ENCODE assay signal across 15 cellular contexts in the genomic region with DNA sequence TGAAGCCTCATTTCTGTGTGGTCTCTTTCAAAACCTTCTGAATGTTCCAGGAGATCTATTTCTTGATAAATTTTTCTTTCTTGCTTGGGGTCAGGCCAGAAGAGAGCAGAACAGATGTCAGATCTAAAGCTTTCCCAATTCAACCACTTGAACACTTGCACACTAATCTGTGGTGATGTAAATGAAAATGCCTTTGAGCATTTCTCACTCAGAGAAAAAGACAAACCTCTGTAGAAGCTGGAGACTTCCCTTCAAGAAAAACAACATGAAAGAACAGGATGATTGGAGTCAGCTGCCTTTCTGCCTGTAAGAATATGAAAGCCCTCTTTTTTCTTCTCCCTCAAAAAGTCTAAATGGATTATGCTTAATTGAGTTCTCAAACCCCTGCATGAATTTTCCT. TPM values are rescaled to one million over a fixed set of nuclear protein-coding genes. Genes with fewer than 3 reads are reported as not detected.
A peak's percentile ranks its signal among the peaks of the same experiment; 100 is the strongest.
DNase-seq lines count a peak whose midpoint lies in the region; ATAC-seq and TF ChIP-seq lines count a peak whose summit lies in the region.
"Had no signal": no experiment of that assay in that cellular context is flagged by ENCODE, and none has a peak within 500 bp of the region (broad histone marks: within the 10 kb centered on the region; RNA-seq: fewer than 3 reads in every experiment).

No MANE protein-coding gene starts in this region.

- CTCF ChIA-PET in MCF 10A (lab: Yijun Ruan, JAX): interaction anchor here (0.7 to 1.3 kb wide), 4 partner anchors 9 to 65 kb away, joined by 3 read pairs; no protein-coding TSS in a partner anchor

- H3K4me1 ChIP-seq in left lung: peaks cover 15 to 20% of the 10 kb centered on the region in 2 donors
- peaks cover 40% of the 10 kb centered on the region for H3K4me1 ChIP-seq in testis

- no peaks in the 10 kb centered on the region for H3K27me3 ChIP-seq in left lung
- H3K27me3 ChIP-seq in testis: no peaks in the 10 kb centered on the region

- TF ChIP-seq CTCF in MCF 10A (IDR thresholded peaks at IDR 0.05; ENCODE audit: unreplicated experiment) (no peak), left lung (IDR thresholded peaks at IDR 0.05) (no peak), testis (IDR thresholded peaks at IDR 0.05) (no peak)

- POLR2A ChIA-PET in MCF 10A (lab: Yijun Ruan, JAX): interaction anchor here (0.6 to 1.5 kb wide), 9 partner anchors 9 to 121 kb away, joined by 3 to 9 read pairs (median 3); a partner anchor contains a TSS

- peak overlapping the region in 1 of 2 donors; percentile 35 for H3K27ac ChIP-seq in left lung
- H3K27ac ChIP-seq in testis: peak overlapping the region; percentile 59 to 96
- H3K27ac ChIP-seq: 22Rv1 had no signal

- no TSS peak for BruUV-seq in MCF 10A (replicated peaks; lab: Mats Ljungman, UMichigan)

- peak; percentile 12 for ATAC-seq in left lung
- ATAC-seq: GM23338; stimulated activated effector memory CD8-positive, alpha-beta T cell treated with anti-CD3 and anti-CD28 coated beads, Interleukin-12 subunit alpha, Interleukin-12 subunit beta, amount 100 ng/mL, for 72 hours had no signal

- no peaks in the 10 kb centered on the region for H3K36me3 Mint-ChIP-seq in MCF 10A (ENCODE audit: insufficient read depth, unreplicated experiment)
- H3K36me3 Mint-ChIP-seq: stimulated activated effector memory CD8-positive, alpha-beta T cell treated with anti-CD3 and anti-CD28 coated beads, Interleukin-12 subunit alpha, Interleukin-12 subunit beta, amount 100 ng/mL, for 72 hours had no signal

- no peaks in the 10 kb centered on the region for H3K36me3 ChIP-seq in left lung
- no peaks in the 10 kb centered on the region for H3K36me3 ChIP-seq in testis (ENCODE audit: low read depth, missing control alignments)

- H3K9me3 ChIP-seq in left lung (no peaks in the 10 kb centered on the region), testis (no peaks in the 10 kb centered on the region)

- peaks cover 43% of the 10 kb centered on the region for H3K4me1 Mint-ChIP-seq in MCF 10A (ENCODE audit: insufficient read depth, unreplicated experiment)
- H3K4me1 Mint-ChIP-seq: stimulated activated effector memory CD8-positive, alpha-beta T cell treated with anti-CD3 and anti-CD28 coated beads, Interleukin-12 subunit alpha, Interleukin-12 subunit beta, amount 100 ng/mL, for 72 hours had no signal

- no peak for TF ChIP-seq POLR2A in testis (IDR thresholded peaks at IDR 0.05)

- H3K9me3 Mint-ChIP-seq in MCF 10A (ENCODE audit: unreplicated experiment): no peaks in the 10 kb centered on the region
- H3K9me3 Mint-ChIP-seq: GM23338; stimulated activated effector memory CD8-positive, alpha-beta T cell treated with anti-CD3 and anti-CD28 coated beads, Interleukin-12 subunit alpha, Interleukin-12 subunit beta, amount 100 ng/mL, for 72 hours had no signal

- H3K4me3 ChIP-seq in left lung (no peak overlapping the region), testis (no peak overlapping the region)
- H3K4me3 ChIP-seq: GM23338 had no signal

- H3K4me3 Mint-ChIP-seq in MCF 10A (ENCODE audit: unreplicated experiment): no peak overlapping the region
- H3K4me3 Mint-ChIP-seq: GM23338; stimulated activated effector memory CD8-positive, alpha-beta T cell treated with anti-CD3 and anti-CD28 coated beads, Interleukin-12 subunit alpha, Interleukin-12 subunit beta, amount 100 ng/mL, for 72 hours had no signal

- peak overlapping the region; percentile 63 for H3K27ac Mint-ChIP-seq in MCF 10A (ENCODE audit: low read depth, unreplicated experiment)
- H3K27ac Mint-ChIP-seq: GM23338; stimulated activated effector memory CD8-positive, alpha-beta T cell treated with anti-CD3 and anti-CD28 coated beads, Interleukin-12 subunit alpha, Interleukin-12 subunit beta, amount 100 ng/mL, for 72 hours had no signal

- H3K27me3 Mint-ChIP-seq in MCF 10A (ENCODE audit: insufficient read depth, unreplicated experiment): no peaks in the 10 kb centered on the region

- DNase-seq in DMS 273 (lab: John Stamatoyannopoulos, UW; ENCODE audit: unreplicated experiment): peak; percentile 13
- no peak for DNase-seq in DMS 273 treated with DMSO at 0.1 percent for 48 hours (lab: John Stamatoyannopoulos, UW)
- DNase-seq in MCF 10A (ENCODE audit: unreplicated experiment): no peak
- no peak for DNase-seq in left lung
- DNase-seq in testis: no peak
- DNase-seq in NCI-H1092 (lab: John Stamatoyannopoulos, UW): no peak
- no peak for DNase-seq in activated CD8-positive, alpha-beta memory T cell treated with anti-CD3 and anti-CD28 coated beads, Interleukin-2, amount 50 U/mL, for 48 hours
- DNase-seq in mesenteric fat pad (ENCODE audit: low spot score): no peak
- DNase-seq: anterior cingulate cortex, mesendoderm, NCI-H69 had no signal

- intact Hi-C loops in MCF 10A (cut with micrococcal nuclease): no loop called here
- intact Hi-C loops in left lung (cut with DNase I): no loop called here
- intact Hi-C loops in testis (cut with DNase I; ENCODE audit: low total_unique reads): loop anchor here (10.0 kb wide), 1 partner anchor 54 kb away; no protein-coding TSS in a partner anchor

RNA-seq across cellular contexts. Expression of a gene that starts 11.2 kb away (rescaled TPM):
- total RNA-seq in MCF 10A (2022) (55.2 and 61.9 TPM in 2 replicates), left lung (100 to 1,000 TPM; 438 to 527 TPM), testis (100 to 1,000 TPM; 451 to 817 TPM), mesenteric fat pad (558 TPM)
- 531 TPM for polyA plus RNA-seq in testis (ENCODE audit: insufficient read depth, low read depth, low replicate concordance)
- total RNA-seq: activated CD8-positive, alpha-beta memory T cell treated with anti-CD3 and anti-CD28 coated beads for 36 hours had no signal
